In genomic region chr1:241473026-241473425, GRCh38 we compare ENCODE assay signal across 9 cellular contexts. TPM values are rescaled to one million over a fixed set of nuclear protein-coding genes. Genes with fewer than 3 reads are reported as not detected.
"Had no signal": no experiment of that assay in that cellular context is flagged by ENCODE, and none has a peak within 500 bp of the region (broad histone marks: within the 10 kb centered on the region; RNA-seq: fewer than 3 reads in every experiment).

No MANE protein-coding gene starts in this region.

- H3K4me2 ChIP-seq: KMS-11 had no signal

- H3K4me1 ChIP-seq: HAP-1 had no signal

- H3K9me3 ChIP-seq: HAP-1 had no signal

- H3K9ac ChIP-seq: GM23248, KMS-11 had no signal

- H3K4me3 ChIP-seq: GM23248, HAP-1 had no signal

- H3K27ac ChIP-seq: GM23248, HL-60, KMS-11 had no signal

- H3K36me3 ChIP-seq: HAP-1 had no signal

- H2AFZ ChIP-seq: GM23248 had no signal

- FAIRE-seq: HepG2 had no signal

- DNase-seq: GM23248, GOT3, H7, KBM-7 had no signal

RNA-seq across cellular contexts. Expression of gene KMO, which starts 59.2 kb away (rescaled TPM):
- total RNA-seq: GM23248, HepG2, HT1080 had no signal
- polyA plus RNA-seq: GM23248 had no signal
